9 cellular contexts compared by ENCODE assay signal in genomic region chrX:70998402-70999027, GRCh38.
DNase-seq lines count a peak whose midpoint lies in the region; ATAC-seq and TF ChIP-seq lines count a peak whose summit lies in the region.
"Had no signal": no experiment of that assay in that cellular context is flagged by ENCODE, and none has a peak within 500 bp of the region (broad histone marks: within the 10 kb centered on the region; RNA-seq: fewer than 3 reads in every experiment).

No MANE protein-coding gene starts in this region.

- intact Hi-C loops in Calu3 (cut with micrococcal nuclease; ENCODE audit: unreplicated experiment), result loop anchor here (2.0 kb wide), 1 partner anchor 180 kb away; no protein-coding TSS in a partner anchor
- intact Hi-C loops in activated CD8-positive, alpha-beta T cell treated with anti-CD3 and anti-CD28 coated beads for 36 hours (cut with micrococcal nuclease), result no loop called here

- no peak overlapping the region for H3K4me3 ChIP-seq in HAP-1
- H3K4me3 ChIP-seq: uterus had no signal

- ATAC-seq in activated CD8-positive, alpha-beta T cell treated with anti-CD3 and anti-CD28 coated beads for 36 hours, result peak; percentile 34
- no peak for ATAC-seq in HG02885 (IDR thresholded peaks at IDR 0.05; ENCODE audit: poor library complexity, unreplicated experiment)
- no peak for ATAC-seq in GM19467 (IDR thresholded peaks at IDR 0.05; ENCODE audit: unreplicated experiment)

- no TSS peak for BruUV-seq in Calu3 (replicated peaks; lab: Mats Ljungman, UMichigan)

- no peaks in the 10 kb centered on the region for H3K36me3 Mint-ChIP-seq in Calu3 (ENCODE audit: insufficient read depth, unreplicated experiment)
- no peaks in the 10 kb centered on the region for H3K36me3 Mint-ChIP-seq in activated CD8-positive, alpha-beta T cell treated with anti-CD3 and anti-CD28 coated beads for 36 hours (ENCODE audit: low read depth)
- no peaks in the 10 kb centered on the region for H3K36me3 Mint-ChIP-seq in immature natural killer cell

- CTCF ChIA-PET in Calu3 (lab: Charles Lee), result no interaction called here
- CTCF ChIA-PET in activated CD8-positive, alpha-beta T cell treated with anti-CD3 and anti-CD28 coated beads for 36 hours (lab: Charles Lee), result interaction anchor here (0.7 to 1.6 kb wide), 6 partner anchors 28 to 392 kb away, joined by 3 to 6 read pairs (median 4); no protein-coding TSS in a partner anchor

- H3K27me3 Mint-ChIP-seq in Calu3 (ENCODE audit: unreplicated experiment), result peaks cover 41% of the 10 kb centered on the region
- no peaks in the 10 kb centered on the region for H3K27me3 Mint-ChIP-seq in activated CD8-positive, alpha-beta T cell treated with anti-CD3 and anti-CD28 coated beads for 36 hours
- H3K27me3 Mint-ChIP-seq in immature natural killer cell (ENCODE audit: low read depth in 3 of 3), result peaks cover 0 to 12% (median 2%) of the 10 kb centered on the region in 3 donors

- no peak for TF ChIP-seq CTCF in Calu3 (IDR thresholded peaks at IDR 0.05; ENCODE audit: unreplicated experiment)
- TF ChIP-seq CTCF in activated CD8-positive, alpha-beta T cell treated with anti-CD3 and anti-CD28 coated beads for 36 hours (IDR thresholded peaks at IDR 0.05), result no peak

- H3K9me3 ChIP-seq in HAP-1, result no peaks in the 10 kb centered on the region
- H3K9me3 ChIP-seq: uterus had no signal

- no peaks in the 10 kb centered on the region for H3K36me3 ChIP-seq in HAP-1 (replicated peaks)
- H3K36me3 ChIP-seq: uterus had no signal

- no peak overlapping the region for H3K27ac Mint-ChIP-seq in Calu3 (ENCODE audit: unreplicated experiment)
- no peak overlapping the region for H3K27ac Mint-ChIP-seq in activated CD8-positive, alpha-beta T cell treated with anti-CD3 and anti-CD28 coated beads for 36 hours
- no peak overlapping the region for H3K27ac Mint-ChIP-seq in immature natural killer cell

- in situ Hi-C loops in HAP-1 (cut with MboI; ENCODE audit: low sequenced_read_pairs), result no loop called here

- no peak overlapping the region for H3K4me3 Mint-ChIP-seq in Calu3 (ENCODE audit: low read depth, unreplicated experiment)
- H3K4me3 Mint-ChIP-seq in activated CD8-positive, alpha-beta T cell treated with anti-CD3 and anti-CD28 coated beads for 36 hours, result no peak overlapping the region
- no peak overlapping the region for H3K4me3 Mint-ChIP-seq in immature natural killer cell

- no peaks in the 10 kb centered on the region for H3K9me3 Mint-ChIP-seq in Calu3 (ENCODE audit: low read depth, unreplicated experiment)
- H3K9me3 Mint-ChIP-seq in activated CD8-positive, alpha-beta T cell treated with anti-CD3 and anti-CD28 coated beads for 36 hours, result no peaks in the 10 kb centered on the region
- no peaks in the 10 kb centered on the region for H3K9me3 Mint-ChIP-seq in immature natural killer cell

- POLR2A ChIA-PET in activated CD8-positive, alpha-beta T cell treated with anti-CD3 and anti-CD28 coated beads for 36 hours (lab: Charles Lee), result no interaction called here

- H3K27me3 ChIP-seq in HAP-1 (ENCODE audit: low read depth), result no peaks in the 10 kb centered on the region
- H3K27me3 ChIP-seq: uterus had no signal

- H3K4me1 Mint-ChIP-seq in Calu3 (ENCODE audit: low read depth, unreplicated experiment) (peaks cover 7% of the 10 kb centered on the region), immature natural killer cell (no peaks in the 10 kb centered on the region)
- H3K4me1 Mint-ChIP-seq in activated CD8-positive, alpha-beta T cell treated with anti-CD3 and anti-CD28 coated beads for 36 hours (ENCODE audit: low read depth), result peaks cover 4% of the 10 kb centered on the region

- peak; percentile 26 for DNase-seq in Calu3
- peak; percentile 40 to 66 for DNase-seq in HAP-1 (ENCODE audit: low spot score in 2 of 2)
- DNase-seq in activated CD8-positive, alpha-beta T cell treated with anti-CD3 and anti-CD28 coated beads for 36 hours, result peak; percentile 37
- DNase-seq in immature natural killer cell, result peak; percentile 1 to 3 (median 3)
- no peak for DNase-seq in NCI-H1048 (lab: John Stamatoyannopoulos, UW)
- no peak for DNase-seq in HK-2 (ENCODE audit: unreplicated experiment)

- H3K4me1 ChIP-seq in HAP-1, result peaks cover 14% of the 10 kb centered on the region
- H3K4me1 ChIP-seq: uterus had no signal

Comparison
In these comparisons a context has a peak if more than half of its experiments do, and no peak if none do; other contexts are left out.
1. DNase-seq: peak in Calu3 (single experiment), HAP-1 (2 of 2), activated CD8-positive, alpha-beta T cell treated with anti-CD3 and anti-CD28 coated beads for 36 hours (single experiment) and immature natural killer cell (3 of 3); none in NCI-H1048 (single experiment) and HK-2 (single experiment).